1 cellular context compared by ENCODE assay signal in genomic region chr20:57586370-57586793, GRCh38.
TF ChIP-seq lines count a peak whose summit lies in the region.

No MANE protein-coding gene starts in this region.

TF ChIP-seq in HepG2, 621 proteins besides CTCF, POLR2A, EP300 and RAD21 (continued from another document and continues in another):
- TF ChIP-seq BRF2 (CRISPR knock-in tag; IDR thresholded peaks at IDR 0.05): peak; percentile 46; the same call in 1 of the 2 replicates
- TF ChIP-seq ZFX (CRISPR knock-in tag; IDR thresholded peaks at IDR 0.05; ENCODE audit: low read depth): peak; percentile 81
- no peak for TF ChIP-seq GTF3A (CRISPR knock-in tag; conservative IDR thresholded peaks at IDR 0.05)
- TF ChIP-seq GLMP (CRISPR knock-in tag; IDR thresholded peaks at IDR 0.05; ENCODE audit: borderline replicate concordance): no peak
- no peak for TF ChIP-seq ARNT (IDR thresholded peaks at IDR 0.05)
- TF ChIP-seq TFE3 (CRISPR knock-in tag; IDR thresholded peaks at IDR 0.05): 0 out of 2 replicates have a peak, but pooled peaks have one; percentile 27
- TF ChIP-seq HNF1A (IDR thresholded peaks at IDR 0.05; ENCODE audit: low read depth): no peak
- no peak for TF ChIP-seq HNF1A (CRISPR knock-in tag; IDR thresholded peaks at IDR 0.05; ENCODE audit: borderline replicate concordance)
- no peak for TF ChIP-seq LCORL (IDR thresholded peaks at IDR 0.05)
- peak; percentile 75 for TF ChIP-seq LCORL (CRISPR knock-in tag; IDR thresholded peaks at IDR 0.05)
- TF ChIP-seq HDAC6 (IDR thresholded peaks at IDR 0.05; ENCODE audit: low read depth, low read length): no peak
- no peak for TF ChIP-seq ZNF678 (CRISPR knock-in tag; IDR thresholded peaks at IDR 0.05)
- peak; percentile 27; the same call in 1 of the 2 replicates for TF ChIP-seq TOPORS (CRISPR knock-in tag; IDR thresholded peaks at IDR 0.05)
- TF ChIP-seq CREM (IDR thresholded peaks at IDR 0.05): peak; percentile 39; the same call in 1 of the 2 replicates
- no peak for TF ChIP-seq CREM (CRISPR knock-in tag; IDR thresholded peaks at IDR 0.05)
- TF ChIP-seq ERF (CRISPR knock-in tag; IDR thresholded peaks at IDR 0.05): peak; percentile 41; the same call in 1 of the 2 replicates
- TF ChIP-seq ZNF383 (CRISPR knock-in tag; IDR thresholded peaks at IDR 0.05; ENCODE audit: borderline replicate concordance): no peak
- TF ChIP-seq NR3C1 (CRISPR knock-in tag; IDR thresholded peaks at IDR 0.05): no peak
- TF ChIP-seq HOXA7 (CRISPR knock-in tag; IDR thresholded peaks at IDR 0.05): no peak
- no peak for TF ChIP-seq ATAD3A (CRISPR knock-in tag; IDR thresholded peaks at IDR 0.05)
- no peak for TF ChIP-seq E2F2 (CRISPR knock-in tag; IDR thresholded peaks at IDR 0.05; ENCODE audit: borderline replicate concordance)
- peak; percentile 59; the same call in 1 of the 2 replicates for TF ChIP-seq THRA (CRISPR knock-in tag; IDR thresholded peaks at IDR 0.05; ENCODE audit: borderline replicate concordance)
- no peak for TF ChIP-seq MED8 (CRISPR knock-in tag; IDR thresholded peaks at IDR 0.05; ENCODE audit: insufficient replicate concordance)
- no peak; the same call in 1 of the 2 replicates for TF ChIP-seq ETS1 (CRISPR knock-in tag; IDR thresholded peaks at IDR 0.05)
- TF ChIP-seq SP2 (CRISPR knock-in tag; IDR thresholded peaks at IDR 0.05): no peak
- 0 out of 2 replicates have a peak, but pooled peaks have one; percentile 60 for TF ChIP-seq DPF2 (CRISPR knock-in tag; IDR thresholded peaks at IDR 0.05; ENCODE audit: borderline replicate concordance, low read depth)
- TF ChIP-seq HNRNPH1 (optimal IDR thresholded peaks at IDR 0.05; ENCODE audit: low read depth, low read length): no peak
- no peak; the same call in 1 of the 2 replicates for TF ChIP-seq SMC3 (IDR thresholded peaks at IDR 0.05; ENCODE audit: low read length)
- no peak for TF ChIP-seq ZNF550 (CRISPR knock-in tag; IDR thresholded peaks at IDR 0.05; ENCODE audit: borderline replicate concordance)
- no peak for TF ChIP-seq ZNF790 (CRISPR knock-in tag; IDR thresholded peaks at IDR 0.05; ENCODE audit: borderline replicate concordance)
- TF ChIP-seq ZNF761 (CRISPR knock-in tag; conservative IDR thresholded peaks at IDR 0.05): no peak
- no peak for TF ChIP-seq ZNF235 (CRISPR knock-in tag; IDR thresholded peaks at IDR 0.05; ENCODE audit: borderline replicate concordance)
- no peak for TF ChIP-seq ATF3 (CRISPR knock-in tag; IDR thresholded peaks at IDR 0.05)
- TF ChIP-seq ZBTB37 (CRISPR knock-in tag; IDR thresholded peaks at IDR 0.05): no peak
- TF ChIP-seq ESRRA (CRISPR knock-in tag; IDR thresholded peaks at IDR 0.05; ENCODE audit: low read depth): peak; percentile 89; the same call in 1 of the 2 replicates
- no peak for TF ChIP-seq NPAS2 (CRISPR knock-in tag; IDR thresholded peaks at IDR 0.05; ENCODE audit: borderline replicate concordance)
- peak; percentile 23; the same call in 1 of the 2 replicates for TF ChIP-seq FOXC1 (CRISPR knock-in tag; IDR thresholded peaks at IDR 0.05; ENCODE audit: borderline replicate concordance)
- TF ChIP-seq ZNF766 (CRISPR knock-in tag; IDR thresholded peaks at IDR 0.05; ENCODE audit: borderline replicate concordance): peak; percentile 57; the same call in 1 of the 2 replicates
- peak; percentile 75; the same call in 1 of the 2 replicates for TF ChIP-seq ZBTB20 (CRISPR knock-in tag; IDR thresholded peaks at IDR 0.05; ENCODE audit: borderline replicate concordance, low read depth)
- no peak for TF ChIP-seq EZH2 (conservative IDR thresholded peaks at IDR 0.05; ENCODE audit: low read depth, low read length)
- no peak for TF ChIP-seq ZNF546 (CRISPR knock-in tag; conservative IDR thresholded peaks at IDR 0.05)
- TF ChIP-seq ZFP62 (CRISPR knock-in tag; IDR thresholded peaks at IDR 0.05): no peak
- no peak for TF ChIP-seq SIN3A (IDR thresholded peaks at IDR 0.05; ENCODE audit: borderline replicate concordance, low read depth, low read length)
- TF ChIP-seq ZBTB10 (CRISPR knock-in tag; IDR thresholded peaks at IDR 0.05; ENCODE audit: borderline replicate concordance): no peak
- no peak for TF ChIP-seq ZNF230 (CRISPR knock-in tag; IDR thresholded peaks at IDR 0.05)
- TF ChIP-seq CEBPB (IDR thresholded peaks at IDR 0.05; ENCODE audit: borderline replicate concordance, low read depth, low read length): no peak
- TF ChIP-seq REXO4 (CRISPR knock-in tag; IDR thresholded peaks at IDR 0.05; ENCODE audit: borderline replicate concordance): no peak
- TF ChIP-seq KDM5A (IDR thresholded peaks at IDR 0.05; ENCODE audit: borderline replicate concordance, low read length): no peak
- no peak for TF ChIP-seq ZFP90 (CRISPR knock-in tag; IDR thresholded peaks at IDR 0.05; ENCODE audit: borderline replicate concordance)
- TF ChIP-seq SOX6 (IDR thresholded peaks at IDR 0.05): no peak
- peak; percentile 44; the same call in 1 of the 2 replicates for TF ChIP-seq SOX6 (CRISPR knock-in tag; IDR thresholded peaks at IDR 0.05)
- TF ChIP-seq TBX3 (IDR thresholded peaks at IDR 0.05; ENCODE audit: borderline replicate concordance): no peak
- no peak for TF ChIP-seq ZNF619 (CRISPR knock-in tag; IDR thresholded peaks at IDR 0.05)
- no peak for TF ChIP-seq STAT5B (CRISPR knock-in tag; IDR thresholded peaks at IDR 0.05)
- 0 out of 2 replicates have a peak, but pooled peaks have one; percentile 38 for TF ChIP-seq KAT7 (CRISPR knock-in tag; IDR thresholded peaks at IDR 0.05; ENCODE audit: borderline replicate concordance)
- TF ChIP-seq MAF1 (CRISPR knock-in tag; IDR thresholded peaks at IDR 0.05; ENCODE audit: borderline replicate concordance): no peak
